2 cellular contexts compared by ENCODE assay signal in the genomic region with DNA sequence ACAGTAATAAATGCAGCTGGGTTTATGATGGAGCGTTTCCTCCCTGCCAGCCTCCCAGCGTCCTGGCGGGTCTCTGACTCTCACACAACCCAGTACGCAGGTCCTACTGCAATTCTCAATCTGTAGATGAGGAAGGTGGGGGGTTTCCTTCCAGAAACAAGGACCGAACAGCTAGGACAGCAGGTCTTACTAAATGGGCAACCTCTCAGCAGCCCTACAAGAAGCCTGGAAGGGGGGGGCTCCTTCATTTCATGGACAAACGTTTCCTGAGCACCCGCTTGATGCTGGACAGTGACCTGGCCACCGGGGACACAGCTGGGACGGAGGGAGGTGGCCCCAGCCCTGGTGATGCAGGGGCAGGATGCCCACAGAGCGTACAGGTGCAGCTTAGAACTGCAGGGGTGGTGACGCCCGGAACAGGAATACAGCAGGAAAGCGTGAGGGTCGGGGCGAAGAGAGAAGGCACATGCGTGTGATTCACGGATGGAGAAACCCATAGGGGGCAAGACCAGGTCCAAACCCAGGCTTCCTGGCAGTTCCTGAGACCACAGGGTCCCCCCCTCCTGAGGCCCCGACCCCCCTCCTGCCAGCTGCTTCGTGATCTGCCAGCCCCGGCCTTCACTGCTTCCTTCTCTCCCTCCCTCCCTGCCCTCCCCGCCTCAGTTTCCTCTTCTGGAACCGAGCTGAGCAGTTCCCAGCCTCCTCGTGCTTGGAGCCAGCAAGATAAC.
TF ChIP-seq lines count a peak whose summit lies in the region.

No MANE protein-coding gene starts in this region.

TF ChIP-seq in IMR-90, 13 proteins besides CTCF, POLR2A, EP300 and RAD21:
- TF ChIP-seq RFX5 (IDR thresholded peaks at IDR 0.05; ENCODE audit: low read depth, low read length) = no peak
- TF ChIP-seq RCOR1 (IDR thresholded peaks at IDR 0.05; ENCODE audit: insufficient replicate concordance, low read length) = no peak
- no peak for TF ChIP-seq CEBPB (IDR thresholded peaks at IDR 0.05; ENCODE audit: low read depth, low read length)
- TF ChIP-seq MAFK (IDR thresholded peaks at IDR 0.05; ENCODE audit: low read depth, low read length) = no peak
- TF ChIP-seq, protein P1, sequence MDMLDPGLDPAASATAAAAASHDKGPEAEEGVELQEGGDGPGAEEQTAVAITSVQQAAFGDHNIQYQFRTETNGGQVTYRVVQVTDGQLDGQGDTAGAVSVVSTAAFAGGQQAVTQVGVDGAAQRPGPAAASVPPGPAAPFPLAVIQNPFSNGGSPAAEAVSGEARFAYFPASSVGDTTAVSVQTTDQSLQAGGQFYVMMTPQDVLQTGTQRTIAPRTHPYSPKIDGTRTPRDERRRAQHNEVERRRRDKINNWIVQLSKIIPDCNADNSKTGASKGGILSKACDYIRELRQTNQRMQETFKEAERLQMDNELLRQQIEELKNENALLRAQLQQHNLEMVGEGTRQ (IDR thresholded peaks at IDR 0.05; ENCODE audit: low read depth, low read length) = no peak
- TF ChIP-seq NFE2L2 (IDR thresholded peaks at IDR 0.05; ENCODE audit: low read depth, low read length) = no peak
- TF ChIP-seq, protein P2, sequence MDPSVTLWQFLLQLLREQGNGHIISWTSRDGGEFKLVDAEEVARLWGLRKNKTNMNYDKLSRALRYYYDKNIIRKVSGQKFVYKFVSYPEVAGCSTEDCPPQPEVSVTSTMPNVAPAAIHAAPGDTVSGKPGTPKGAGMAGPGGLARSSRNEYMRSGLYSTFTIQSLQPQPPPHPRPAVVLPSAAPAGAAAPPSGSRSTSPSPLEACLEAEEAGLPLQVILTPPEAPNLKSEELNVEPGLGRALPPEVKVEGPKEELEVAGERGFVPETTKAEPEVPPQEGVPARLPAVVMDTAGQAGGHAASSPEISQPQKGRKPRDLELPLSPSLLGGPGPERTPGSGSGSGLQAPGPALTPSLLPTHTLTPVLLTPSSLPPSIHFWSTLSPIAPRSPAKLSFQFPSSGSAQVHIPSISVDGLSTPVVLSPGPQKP (IDR thresholded peaks at IDR 0.05; ENCODE audit: borderline replicate concordance, low read depth, low read length) = no peak
- no peak for TF ChIP-seq MXI1 (IDR thresholded peaks at IDR 0.05; ENCODE audit: borderline replicate concordance, low read depth, low read length)
- TF ChIP-seq MAZ (IDR thresholded peaks at IDR 0.05; ENCODE audit: borderline replicate concordance, low read depth, low read length) = no peak
- TF ChIP-seq BHLHE40 (IDR thresholded peaks at IDR 0.05; ENCODE audit: low read depth, low read length) = no peak
- TF ChIP-seq CHD1 (IDR thresholded peaks at IDR 0.05; ENCODE audit: low read depth, low read length) = no peak
- no peak for TF ChIP-seq SMC3 (IDR thresholded peaks at IDR 0.05; ENCODE audit: low read depth, low read length)
- no peak for TF ChIP-seq FOS (IDR thresholded peaks at IDR 0.05; ENCODE audit: low read depth, low read length)

TF ChIP-seq in K562, 482 proteins besides CTCF, POLR2A, EP300 and RAD21:
- TF ChIP-seq ZKSCAN8 (CRISPR knock-in tag; IDR thresholded peaks at IDR 0.05) (no peak), CHD7 (IDR thresholded peaks at IDR 0.05; ENCODE audit: low read depth, low read length) (peak; percentile 22), ARID1B (IDR thresholded peaks at IDR 0.05) (no peak), CREB1 (IDR thresholded peaks at IDR 0.05) (no peak), CREB1 (CRISPR knock-in tag; IDR thresholded peaks at IDR 0.05) (0 out of 2 replicates have a peak, but pooled peaks have one; percentile 17), EZH2 (IDR thresholded peaks at IDR 0.05; ENCODE audit: borderline replicate concordance, low read depth, low read length) (peak; percentile 84; the same call in 1 of the 2 replicates), IRF1 (CRISPR knock-in tag; IDR thresholded peaks at IDR 0.05; ENCODE audit: borderline replicate concordance) (no peak), MXD1 (CRISPR knock-in tag; IDR thresholded peaks at IDR 0.05; ENCODE audit: borderline replicate concordance, poor library complexity, severe bottlenecking) (no peak), FOXJ3 (CRISPR knock-in tag; IDR thresholded peaks at IDR 0.05) (no peak), SIN3B (IDR thresholded peaks at IDR 0.05; ENCODE audit: low read depth) (no peak)
TF ChIP-seq in K562: peak in this region for 3.
